In the genomic region with DNA sequence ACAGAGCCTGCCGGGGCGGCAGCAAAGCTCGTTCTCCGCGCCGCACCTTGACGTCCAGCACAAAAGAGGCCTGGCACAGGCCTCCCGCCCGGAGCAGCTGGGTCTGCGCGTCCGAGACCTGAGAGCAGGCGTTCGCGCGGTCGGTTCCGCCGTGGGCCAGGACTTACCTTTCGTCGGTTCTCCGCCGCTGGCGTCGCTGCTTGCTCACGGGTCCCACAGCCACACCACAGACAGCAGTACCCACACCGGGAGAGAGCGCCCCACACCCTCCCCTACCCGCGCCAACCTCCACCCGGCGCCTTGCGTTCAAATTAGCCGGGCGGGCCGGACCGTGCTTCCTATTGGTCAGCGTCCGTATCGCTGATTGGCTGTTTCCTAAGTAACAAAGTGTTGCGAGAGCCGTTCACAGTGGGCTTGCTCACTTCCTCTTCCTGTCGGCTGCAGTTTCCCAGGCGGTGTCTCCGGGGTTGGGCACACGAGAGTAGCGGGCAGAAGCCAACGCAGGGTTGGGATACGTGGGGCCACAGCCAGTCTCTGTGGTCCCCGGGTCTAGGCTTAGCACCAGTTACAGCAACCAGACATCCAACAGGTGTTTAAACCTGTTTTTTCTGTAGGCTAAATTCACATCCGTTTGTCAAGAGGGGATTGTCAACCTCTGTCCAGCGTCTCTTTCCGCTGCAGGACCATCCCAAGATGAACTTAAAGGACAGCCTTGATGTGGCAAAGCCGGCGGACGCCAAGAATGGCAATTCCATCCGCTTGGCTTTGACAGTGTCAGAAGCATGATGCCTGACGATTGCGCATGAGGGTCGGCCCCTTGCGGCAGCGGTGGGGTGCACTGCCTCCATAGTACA, we compare ENCODE assay signal across 1 cellular context.
TF ChIP-seq lines count a peak whose summit lies in the region.

Gene KIF18B (minus strand): TSS at position 313 of the 854 bp plus-strand sequence. CDS start 11,429 bp downstream, outside the sequence.

TF ChIP-seq in K562, 482 proteins besides CTCF, POLR2A, EP300 and RAD21 (continued from another document and continues in another):
- TF ChIP-seq, protein P1, sequence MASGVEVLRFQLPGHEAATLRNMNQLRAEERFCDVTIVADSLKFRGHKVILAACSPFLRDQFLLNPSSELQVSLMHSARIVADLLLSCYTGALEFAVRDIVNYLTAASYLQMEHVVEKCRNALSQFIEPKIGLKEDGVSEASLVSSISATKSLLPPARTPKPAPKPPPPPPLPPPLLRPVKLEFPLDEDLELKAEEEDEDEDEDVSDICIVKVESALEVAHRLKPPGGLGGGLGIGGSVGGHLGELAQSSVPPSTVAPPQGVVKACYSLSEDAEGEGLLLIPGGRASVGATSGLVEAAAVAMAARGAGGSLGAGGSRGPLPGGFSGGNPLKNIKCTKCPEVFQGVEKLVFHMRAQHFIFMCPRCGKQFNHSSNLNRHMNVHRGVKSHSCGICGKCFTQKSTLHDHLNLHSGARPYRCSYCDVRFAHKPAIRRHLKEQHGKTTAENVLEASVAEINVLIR (CRISPR knock-in tag; IDR thresholded peaks at IDR 0.05): no peak
- TF ChIP-seq DACH1 (IDR thresholded peaks at IDR 0.05; ENCODE audit: partially characterized antibody) (no peak), ZC3H8 (IDR thresholded peaks at IDR 0.05) (no peak), NR2C2 (CRISPR knock-in tag; IDR thresholded peaks at IDR 0.05) (0 out of 2 replicates have a peak, but pooled peaks have one; percentile 60), NR2C2 (tag; IDR thresholded peaks at IDR 0.05) (peak; percentile 56), ZBTB33 (CRISPR knock-in tag; IDR thresholded peaks at IDR 0.05) (peak; percentile 98), NFXL1 (CRISPR knock-in tag; IDR thresholded peaks at IDR 0.05) (no peak), RBM15 (IDR thresholded peaks at IDR 0.05; ENCODE audit: insufficient read depth, low read length) (no peak), SMAD2 (IDR thresholded peaks at IDR 0.05; ENCODE audit: low read depth, low read length) (no peak), NELFE (IDR thresholded peaks at IDR 0.05; ENCODE audit: insufficient read depth, insufficient read length) (no peak), STAG1 (CRISPR knock-in tag; IDR thresholded peaks at IDR 0.05; ENCODE audit: borderline replicate concordance) (0 out of 2 replicates have a peak, but pooled peaks have one; percentile 5), HCFC1 (IDR thresholded peaks at IDR 0.05; ENCODE audit: low read depth, low read length) (peak; percentile 54; the same call in 1 of the 2 replicates), JUN (IDR thresholded peaks at IDR 0.05; ENCODE audit: borderline replicate concordance, low read depth, low read length) (0 out of 2 replicates have a peak, but pooled peaks have one; percentile 19), JUN (CRISPR knock-in tag; IDR thresholded peaks at IDR 0.05; ENCODE audit: borderline replicate concordance) (no peak), MEIS2 (IDR thresholded peaks at IDR 0.05; ENCODE audit: partially characterized antibody) (no peak), ETS1 (conservative IDR thresholded peaks at IDR 0.05; ENCODE audit: control insufficient read depth, low read depth, low read length) (peak; percentile 77; the same call in 1 of the 2 replicates), HNRNPLL (IDR thresholded peaks at IDR 0.05; ENCODE audit: low read depth, low read length, poor library complexity, severe bottlenecking) (peak; percentile 58), DNMT1 (IDR thresholded peaks at IDR 0.05) (no peak), XRCC5 (IDR thresholded peaks at IDR 0.05; ENCODE audit: low read depth, low read length) (no peak; the same call in 1 of the 2 replicates), MYC (IDR thresholded peaks at IDR 0.05; ENCODE audit: low read depth, low read length) (peak; percentile 74), MYC (CRISPR knock-in tag; IDR thresholded peaks at IDR 0.05; ENCODE audit: borderline replicate concordance, low read depth) (peak; percentile 19; the same call in 1 of the 2 replicates), CBFA2T3 (IDR thresholded peaks at IDR 0.05) (no peak), RHOXF2B (CRISPR knock-in tag; conservative IDR thresholded peaks at IDR 0.05) (no peak), ILK (tag; IDR thresholded peaks at IDR 0.05; ENCODE audit: borderline replicate concordance, low read depth) (no peak), E2F3 (CRISPR knock-in tag; IDR thresholded peaks at IDR 0.05) (peak; percentile 51; the same call in 1 of the 2 replicates), GABPA (tag; conservative IDR thresholded peaks at IDR 0.05; ENCODE audit: low read depth) (peak; percentile 93), RB1 (IDR thresholded peaks at IDR 0.05; ENCODE audit: low read depth) (no peak), SNRNP70 (optimal IDR thresholded peaks at IDR 0.05; ENCODE audit: low read depth, low read length) (no peak)
- TF ChIP-seq, protein P2, sequence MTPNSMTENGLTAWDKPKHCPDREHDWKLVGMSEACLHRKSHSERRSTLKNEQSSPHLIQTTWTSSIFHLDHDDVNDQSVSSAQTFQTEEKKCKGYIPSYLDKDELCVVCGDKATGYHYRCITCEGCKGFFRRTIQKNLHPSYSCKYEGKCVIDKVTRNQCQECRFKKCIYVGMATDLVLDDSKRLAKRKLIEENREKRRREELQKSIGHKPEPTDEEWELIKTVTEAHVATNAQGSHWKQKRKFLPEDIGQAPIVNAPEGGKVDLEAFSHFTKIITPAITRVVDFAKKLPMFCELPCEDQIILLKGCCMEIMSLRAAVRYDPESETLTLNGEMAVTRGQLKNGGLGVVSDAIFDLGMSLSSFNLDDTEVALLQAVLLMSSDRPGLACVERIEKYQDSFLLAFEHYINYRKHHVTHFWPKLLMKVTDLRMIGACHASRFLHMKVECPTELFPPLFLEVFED (CRISPR knock-in tag; conservative IDR thresholded peaks at IDR 0.05): no peak
- TF ChIP-seq, protein P3, sequence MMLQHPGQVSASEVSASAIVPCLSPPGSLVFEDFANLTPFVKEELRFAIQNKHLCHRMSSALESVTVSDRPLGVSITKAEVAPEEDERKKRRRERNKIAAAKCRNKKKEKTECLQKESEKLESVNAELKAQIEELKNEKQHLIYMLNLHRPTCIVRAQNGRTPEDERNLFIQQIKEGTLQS (IDR thresholded peaks at IDR 0.05): peak; percentile 24; the same call in 1 of the 2 replicates
- TF ChIP-seq, protein P3 (CRISPR knock-in tag; conservative IDR thresholded peaks at IDR 0.05): peak; percentile 73; the same call in 1 of the 2 replicates
- TF ChIP-seq, protein P4, sequence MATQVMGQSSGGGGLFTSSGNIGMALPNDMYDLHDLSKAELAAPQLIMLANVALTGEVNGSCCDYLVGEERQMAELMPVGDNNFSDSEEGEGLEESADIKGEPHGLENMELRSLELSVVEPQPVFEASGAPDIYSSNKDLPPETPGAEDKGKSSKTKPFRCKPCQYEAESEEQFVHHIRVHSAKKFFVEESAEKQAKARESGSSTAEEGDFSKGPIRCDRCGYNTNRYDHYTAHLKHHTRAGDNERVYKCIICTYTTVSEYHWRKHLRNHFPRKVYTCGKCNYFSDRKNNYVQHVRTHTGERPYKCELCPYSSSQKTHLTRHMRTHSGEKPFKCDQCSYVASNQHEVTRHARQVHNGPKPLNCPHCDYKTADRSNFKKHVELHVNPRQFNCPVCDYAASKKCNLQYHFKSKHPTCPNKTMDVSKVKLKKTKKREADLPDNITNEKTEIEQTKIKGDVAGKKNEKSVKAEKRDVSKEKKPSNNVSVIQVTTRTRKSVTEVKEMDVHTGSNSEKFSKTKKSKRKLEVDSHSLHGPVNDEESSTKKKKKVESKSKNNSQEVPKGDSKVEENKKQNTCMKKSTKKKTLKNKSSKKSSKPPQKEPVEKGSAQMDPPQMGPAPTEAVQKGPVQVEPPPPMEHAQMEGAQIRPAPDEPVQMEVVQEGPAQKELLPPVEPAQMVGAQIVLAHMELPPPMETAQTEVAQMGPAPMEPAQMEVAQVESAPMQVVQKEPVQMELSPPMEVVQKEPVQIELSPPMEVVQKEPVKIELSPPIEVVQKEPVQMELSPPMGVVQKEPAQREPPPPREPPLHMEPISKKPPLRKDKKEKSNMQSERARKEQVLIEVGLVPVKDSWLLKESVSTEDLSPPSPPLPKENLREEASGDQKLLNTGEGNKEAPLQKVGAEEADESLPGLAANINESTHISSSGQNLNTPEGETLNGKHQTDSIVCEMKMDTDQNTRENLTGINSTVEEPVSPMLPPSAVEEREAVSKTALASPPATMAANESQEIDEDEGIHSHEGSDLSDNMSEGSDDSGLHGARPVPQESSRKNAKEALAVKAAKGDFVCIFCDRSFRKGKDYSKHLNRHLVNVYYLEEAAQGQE (CRISPR knock-in tag; IDR thresholded peaks at IDR 0.05; ENCODE audit: low read depth): peak; percentile 75
- TF ChIP-seq, protein P5, sequence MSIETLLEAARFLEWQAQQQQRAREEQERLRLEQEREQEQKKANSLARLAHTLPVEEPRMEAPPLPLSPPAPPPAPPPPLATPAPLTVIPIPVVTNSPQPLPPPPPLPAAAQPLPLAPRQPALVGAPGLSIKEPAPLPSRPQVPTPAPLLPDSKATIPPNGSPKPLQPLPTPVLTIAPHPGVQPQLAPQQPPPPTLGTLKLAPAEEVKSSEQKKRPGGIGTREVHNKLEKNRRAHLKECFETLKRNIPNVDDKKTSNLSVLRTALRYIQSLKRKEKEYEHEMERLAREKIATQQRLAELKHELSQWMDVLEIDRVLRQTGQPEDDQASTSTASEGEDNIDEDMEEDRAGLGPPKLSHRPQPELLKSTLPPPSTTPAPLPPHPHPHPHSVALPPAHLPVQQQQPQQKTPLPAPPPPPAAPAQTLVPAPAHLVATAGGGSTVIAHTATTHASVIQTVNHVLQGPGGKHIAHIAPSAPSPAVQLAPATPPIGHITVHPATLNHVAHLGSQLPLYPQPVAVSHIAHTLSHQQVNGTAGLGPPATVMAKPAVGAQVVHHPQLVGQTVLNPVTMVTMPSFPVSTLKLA (conservative IDR thresholded peaks at IDR 0.05): peak; percentile 67 to 84; a peak in 3 of 4 replicates
- TF ChIP-seq, protein P6, sequence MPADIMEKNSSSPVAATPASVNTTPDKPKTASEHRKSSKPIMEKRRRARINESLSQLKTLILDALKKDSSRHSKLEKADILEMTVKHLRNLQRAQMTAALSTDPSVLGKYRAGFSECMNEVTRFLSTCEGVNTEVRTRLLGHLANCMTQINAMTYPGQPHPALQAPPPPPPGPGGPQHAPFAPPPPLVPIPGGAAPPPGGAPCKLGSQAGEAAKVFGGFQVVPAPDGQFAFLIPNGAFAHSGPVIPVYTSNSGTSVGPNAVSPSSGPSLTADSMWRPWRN (IDR thresholded peaks at IDR 0.05; ENCODE audit: low read depth): no peak
- TF ChIP-seq, protein P7, sequence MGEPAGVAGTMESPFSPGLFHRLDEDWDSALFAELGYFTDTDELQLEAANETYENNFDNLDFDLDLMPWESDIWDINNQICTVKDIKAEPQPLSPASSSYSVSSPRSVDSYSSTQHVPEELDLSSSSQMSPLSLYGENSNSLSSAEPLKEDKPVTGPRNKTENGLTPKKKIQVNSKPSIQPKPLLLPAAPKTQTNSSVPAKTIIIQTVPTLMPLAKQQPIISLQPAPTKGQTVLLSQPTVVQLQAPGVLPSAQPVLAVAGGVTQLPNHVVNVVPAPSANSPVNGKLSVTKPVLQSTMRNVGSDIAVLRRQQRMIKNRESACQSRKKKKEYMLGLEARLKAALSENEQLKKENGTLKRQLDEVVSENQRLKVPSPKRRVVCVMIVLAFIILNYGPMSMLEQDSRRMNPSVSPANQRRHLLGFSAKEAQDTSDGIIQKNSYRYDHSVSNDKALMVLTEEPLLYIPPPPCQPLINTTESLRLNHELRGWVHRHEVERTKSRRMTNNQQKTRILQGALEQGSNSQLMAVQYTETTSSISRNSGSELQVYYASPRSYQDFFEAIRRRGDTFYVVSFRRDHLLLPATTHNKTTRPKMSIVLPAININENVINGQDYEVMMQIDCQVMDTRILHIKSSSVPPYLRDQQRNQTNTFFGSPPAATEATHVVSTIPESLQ (CRISPR knock-in tag; IDR thresholded peaks at IDR 0.05): peak; percentile 57; the same call in 1 of the 2 replicates
- TF ChIP-seq, protein P8, sequence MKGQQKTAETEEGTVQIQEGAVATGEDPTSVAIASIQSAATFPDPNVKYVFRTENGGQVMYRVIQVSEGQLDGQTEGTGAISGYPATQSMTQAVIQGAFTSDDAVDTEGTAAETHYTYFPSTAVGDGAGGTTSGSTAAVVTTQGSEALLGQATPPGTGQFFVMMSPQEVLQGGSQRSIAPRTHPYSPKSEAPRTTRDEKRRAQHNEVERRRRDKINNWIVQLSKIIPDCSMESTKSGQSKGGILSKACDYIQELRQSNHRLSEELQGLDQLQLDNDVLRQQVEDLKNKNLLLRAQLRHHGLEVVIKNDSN (CRISPR knock-in tag; IDR thresholded peaks at IDR 0.05): peak; percentile 31; the same call in 1 of the 2 replicates
- TF ChIP-seq, protein P9, sequence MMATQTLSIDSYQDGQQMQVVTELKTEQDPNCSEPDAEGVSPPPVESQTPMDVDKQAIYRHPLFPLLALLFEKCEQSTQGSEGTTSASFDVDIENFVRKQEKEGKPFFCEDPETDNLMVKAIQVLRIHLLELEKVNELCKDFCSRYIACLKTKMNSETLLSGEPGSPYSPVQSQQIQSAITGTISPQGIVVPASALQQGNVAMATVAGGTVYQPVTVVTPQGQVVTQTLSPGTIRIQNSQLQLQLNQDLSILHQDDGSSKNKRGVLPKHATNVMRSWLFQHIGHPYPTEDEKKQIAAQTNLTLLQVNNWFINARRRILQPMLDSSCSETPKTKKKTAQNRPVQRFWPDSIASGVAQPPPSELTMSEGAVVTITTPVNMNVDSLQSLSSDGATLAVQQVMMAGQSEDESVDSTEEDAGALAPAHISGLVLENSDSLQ (IDR thresholded peaks at IDR 0.05): peak; percentile 62
